Comparison of ENCODE assay signal across 15 cellular contexts in genomic region chr21:45857761-45858160, GRCh38.
"Had no signal": no experiment of that assay in that cellular context is flagged by ENCODE, and none has a peak within 500 bp of the region (broad histone marks: within the 10 kb centered on the region; RNA-seq: fewer than 3 reads in every experiment).

No MANE protein-coding gene starts in this region.

- H3K27me3 ChIP-seq: thyroid gland, uterus had no signal

- H3K27ac ChIP-seq: thyroid gland, uterus, WERI-Rb-1 had no signal

- H3K4me1 ChIP-seq: thyroid gland, uterus had no signal

- ATAC-seq: effector memory CD8-positive, alpha-beta T cell; left cardiac atrium; stimulated activated naive B cell treated with anti-CD40 and anti-IgM and Interleukin-4, amounts not matched to agents 10 μg/mL and 1 μg/mL and 100 μg/mL, for 72 hours had no signal

- DNase-seq: activated CD4-positive, alpha-beta memory T cell treated with anti-CD3 and anti-CD28 coated beads, Interleukin-2, amount 10 ng/mL, durations not matched to agents 7 days and 5 days; activated CD4-positive, alpha-beta T cell treated with anti-CD3 and anti-CD28 coated beads for 4 hours; activated naive CD8-positive, alpha-beta T cell treated with anti-CD3 and anti-CD28 coated beads for 36 hours; amniotic stem cell; dermis blood vessel endothelial cell; effector memory CD8-positive, alpha-beta T cell; foreskin fibroblast; left cardiac atrium; small intestine; stimulated activated CD4-positive, alpha-beta T cell treated with anti-CD3 and anti-CD28 coated beads, Interleukin-4, amount 100 ng/mL, for 4 hours; stimulated activated naive B cell treated with anti-CD40 and anti-IgM and Interleukin-4, amounts not matched to agents 10 μg/mL and 1 μg/mL and 100 μg/mL, for 72 hours; thyroid gland; uterus; WERI-Rb-1 had no signal

- H3K4me3 ChIP-seq: lung, thyroid gland, uterus had no signal

- FAIRE-seq: small intestine had no signal

- H3K9me3 ChIP-seq: thyroid gland, uterus had no signal

- H3K36me3 ChIP-seq: thyroid gland, uterus, WERI-Rb-1 had no signal
